Comparison of ENCODE assay signal across 17 cellular contexts in the genomic region with DNA sequence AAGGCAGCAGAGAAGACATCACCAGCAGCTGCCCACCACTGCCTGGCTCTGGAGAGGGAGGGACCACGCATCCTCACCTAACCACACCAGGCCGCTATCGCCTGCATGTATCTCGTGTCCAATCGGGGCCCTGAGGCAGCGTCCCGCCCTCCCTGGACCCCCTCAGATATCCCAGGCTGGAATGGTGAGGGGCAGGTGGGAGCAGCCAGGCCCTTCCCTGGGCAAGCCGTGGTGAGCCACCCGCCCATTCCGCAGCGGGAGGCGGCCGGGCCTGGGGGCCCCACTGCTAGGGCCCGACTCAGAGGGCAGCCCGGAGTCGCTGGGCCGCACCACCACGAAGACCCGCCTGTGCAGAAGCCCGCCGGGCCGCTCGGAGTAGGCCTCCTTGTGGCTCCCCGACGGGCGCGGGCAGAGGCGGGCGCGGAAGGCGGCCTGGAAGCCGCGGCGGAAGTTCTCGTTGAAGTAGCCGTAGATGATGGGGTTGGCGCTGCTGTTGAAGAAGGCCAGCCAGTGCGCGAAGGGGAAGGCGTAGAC. TPM values are rescaled to one million over a fixed set of nuclear protein-coding genes. Genes with fewer than 3 reads are reported as not detected.
DNase-seq lines count a peak whose midpoint lies in the region; ATAC-seq, FAIRE-seq and TF ChIP-seq lines count a peak whose summit lies in the region.
"Had no signal": no experiment of that assay in that cellular context is flagged by ENCODE, and none has a peak within 500 bp of the region (broad histone marks: within the 10 kb centered on the region; RNA-seq: fewer than 3 reads in every experiment).

No MANE protein-coding gene starts in this region.

- no peak overlapping the region for H3K27ac Mint-ChIP-seq in CD4-positive, alpha-beta T cell
- no peak overlapping the region for H3K27ac Mint-ChIP-seq in T-cell
- H3K27ac Mint-ChIP-seq in stimulated activated memory B cell treated with anti-CD40 and anti-IgM and Interleukin-4, amounts not matched to agents 10 μg/mL and 1 μg/mL and 100 μg/mL, for 72 hours = no peak overlapping the region

- H2AK5ac ChIP-seq in H1 (ENCODE audit: low read depth, low read length) = no peak overlapping the region

- 93% methylated on average over 32 of the region's 40 CpGs; no CpG with 5 or more reads in 1 of the 2 experiments for WGBS in H1 (ENCODE audit: extremely low coverage in 1 of 2, insufficient coverage in 1 of 2, insufficient read length in 1 of 2, insufficient replicate concordance in 2 of 2, low coverage in 1 of 2, low lambda C conversion rate in 2 of 2, missing lambda C conversion rate in 1 of 2), 2 experiments

- H3K27ac ChIP-seq in CD4-positive, alpha-beta T cell (ENCODE audit: low read depth, low read length) = no peak overlapping the region
- no peak overlapping the region for H3K27ac ChIP-seq in H1 (ENCODE audit: low read depth, low read length)
- H3K27ac ChIP-seq: neutrophil, right atrium auricular region had no signal

- H3K14ac ChIP-seq in H1 (ENCODE audit: insufficient read length) = no peak overlapping the region

- H3K4ac ChIP-seq in H1 (replicated peaks; ENCODE audit: insufficient read length, low read depth, low read length) = no peak overlapping the region

- H3K9ac ChIP-seq in H1 (replicated peaks in 1 of 4; ENCODE audit: extremely low read depth in 1 of 4, low read depth in 3 of 4, low read length in 3 of 4) = no peak overlapping the region
- H3K9ac ChIP-seq: SK-N-SH had no signal

- H3K56ac ChIP-seq in H1 (replicated peaks; ENCODE audit: insufficient read length, low read depth, low read length) = no peak overlapping the region

- no peak overlapping the region for H2BK5ac ChIP-seq in H1 (ENCODE audit: low read depth, low read length)

- no peak overlapping the region for H3K18ac ChIP-seq in H1 (ENCODE audit: extremely low read depth, low read length)

- no peaks in the 10 kb centered on the region for H3K36me3 ChIP-seq in H1 (ENCODE audit: control insufficient read depth in 2 of 4, insufficient read depth in 4 of 4, low read length in 3 of 4)
- H3K36me3 ChIP-seq: neutrophil, right atrium auricular region had no signal

- TF ChIP-seq RAD21 in H1 (IDR thresholded peaks at IDR 0.05 in 1 of 2, conservative IDR thresholded peaks at IDR 0.05 in 1 of 2; ENCODE audit: low read depth in 2 of 2, low read length in 2 of 2) = no peak

- H4K5ac ChIP-seq in H1 (ENCODE audit: insufficient read length, low read depth, low read length) = no peak overlapping the region

- H2BK15ac ChIP-seq in H1 (ENCODE audit: low read length) = no peak overlapping the region

- H4K91ac ChIP-seq in H1 (replicated peaks; ENCODE audit: insufficient read length, low read length) = no peak overlapping the region

- H2AFZ ChIP-seq in H1 (ENCODE audit: low read length) = no peak overlapping the region; the same call in 1 of the 2 replicates

- no peaks in the 10 kb centered on the region for H4K20me1 ChIP-seq in H1 (replicated peaks in 1 of 2; ENCODE audit: control insufficient read depth in 1 of 2, insufficient read depth in 2 of 2, low read length in 2 of 2)

- H3K9me3 ChIP-seq in CD4-positive, alpha-beta T cell (ENCODE audit: control insufficient read depth, low read length) = no peaks in the 10 kb centered on the region
- no peaks in the 10 kb centered on the region for H3K9me3 ChIP-seq in H1 (ENCODE audit: insufficient read depth in 2 of 2, low read depth in 1 of 2, low read length in 1 of 2)
- H3K9me3 ChIP-seq: neutrophil, right atrium auricular region, SK-N-SH had no signal

- H3K4me3 ChIP-seq in H1 (ENCODE audit: extremely low read depth in 1 of 4, insufficient read depth in 2 of 4, low read depth in 3 of 4, low read length in 4 of 4) = no peak overlapping the region

- no peak overlapping the region for H3K23ac ChIP-seq in H1 (ENCODE audit: insufficient read length)

- no peak overlapping the region for H2BK120ac ChIP-seq in H1 (replicated peaks; ENCODE audit: low read depth, low read length)

- DNase-seq in CD4-positive, alpha-beta T cell = no peak
- DNase-seq in T-cell (no peak), H1 (ENCODE audit: low read depth in 1 of 2, low spot score in 2 of 2) (no peak), EL (no peak), NCI-H524 (lab: John Stamatoyannopoulos, UW) (no peak)
- DNase-seq: cerebellar nuclear complex, GF-D8, midbrain, NCI-H2029 treated with DMSO at 0.1 percent for 48 hours, NCI-H510A treated with DMSO at 0.1 percent for 48 hours, SK-N-SH had no signal

- no peaks in the 10 kb centered on the region for H3K79me2 ChIP-seq in H1 (ENCODE audit: control insufficient read depth in 1 of 2, insufficient read depth in 2 of 2, low read length in 2 of 2)

- H3K4me1 Mint-ChIP-seq in CD4-positive, alpha-beta T cell (ENCODE audit: low read depth) = peaks cover 13% of the 10 kb centered on the region
- peaks cover 0 to 11% (median 8%) of the 10 kb centered on the region in 3 donors for H3K4me1 Mint-ChIP-seq in T-cell
- H3K4me1 Mint-ChIP-seq in stimulated activated memory B cell treated with anti-CD40 and anti-IgM and Interleukin-4, amounts not matched to agents 10 μg/mL and 1 μg/mL and 100 μg/mL, for 72 hours = peaks cover 8% of the 10 kb centered on the region

- H3K4me2 ChIP-seq in H1 (ENCODE audit: insufficient read depth in 1 of 2, low read depth in 2 of 2, low read length in 2 of 2) = no peak overlapping the region
- H3K4me2 ChIP-seq: SK-N-SH had no signal

- H3K79me1 ChIP-seq in H1 (ENCODE audit: low read depth, low read length) = no peaks in the 10 kb centered on the region

- no peak for TF ChIP-seq EP300 in H1 (IDR thresholded peaks at IDR 0.05; ENCODE audit: borderline replicate concordance in 1 of 2, low read depth in 2 of 2, low read length in 2 of 2)

- no peak for FAIRE-seq in H1 (lab: Jason Lieb, UNC)
- FAIRE-seq: GM12892 had no signal

- H3K4me1 ChIP-seq in H1 (replicated peaks in 1 of 4; ENCODE audit: control insufficient read depth in 3 of 4, insufficient read depth in 4 of 4, low read length in 3 of 4) = peaks cover 0 to 2% (median 0%) of the 10 kb centered on the region in 4 experiments; a peak in 1 of 7 replicates

- H3K23me2 ChIP-seq in H1 (ENCODE audit: low read depth, low read length) = no peaks in the 10 kb centered on the region

- POLR2A ChIA-PET in CD4-positive, alpha-beta T cell (lab: Charles Lee) = no interaction called here
- POLR2A ChIA-PET in T-cell (lab: Charles Lee) (interaction anchor here in 1 of 2 donors (0.6 kb wide), 1 partner anchor 126 kb away, joined by 3 read pairs; no protein-coding TSS in a partner anchor), H1 (lab: Charles Lee; ENCODE audit: partially characterized antibody) (no interaction called here)

- ATAC-seq in CD4-positive, alpha-beta T cell (ENCODE audit: poor library complexity) = no peak
- ATAC-seq in T-cell (replicated peaks in 1 of 4) = peak in 1 of 4 experiments; percentile 49
- peak; percentile 25 for ATAC-seq in stimulated activated memory B cell treated with anti-CD40 and anti-IgM and Interleukin-4, amounts not matched to agents 10 μg/mL and 1 μg/mL and 100 μg/mL, for 72 hours
- no peak for ATAC-seq in HG02623 (IDR thresholded peaks at IDR 0.05; ENCODE audit: unreplicated experiment)
- ATAC-seq in HG03045 (IDR thresholded peaks at IDR 0.05; ENCODE audit: unreplicated experiment) = no peak

- TF ChIP-seq POLR2A in H1 (IDR thresholded peaks at IDR 0.05; ENCODE audit: control extremely low read depth in 1 of 2, low read depth in 2 of 2, low read length in 2 of 2) = no peak

- 0 out of 2 replicates have a peak overlapping the region, but pooled peaks have one; percentile 4 for H4K8ac ChIP-seq in H1 (ENCODE audit: extremely low read depth, insufficient read depth, low read length)

- no peak for TF ChIP-seq CTCF in CD4-positive, alpha-beta T cell (IDR thresholded peaks at IDR 0.05)
- TF ChIP-seq CTCF in H1 (IDR thresholded peaks at IDR 0.05; ENCODE audit: control extremely low read depth in 1 of 3, insufficient read depth in 1 of 3, low read depth in 1 of 3, low read length in 3 of 3) = no peak

- peak overlapping the region; percentile 74 for H3K4me3 Mint-ChIP-seq in CD4-positive, alpha-beta T cell
- peak overlapping the region; percentile 21 to 70 (median 51) for H3K4me3 Mint-ChIP-seq in T-cell
- H3K4me3 Mint-ChIP-seq in stimulated activated memory B cell treated with anti-CD40 and anti-IgM and Interleukin-4, amounts not matched to agents 10 μg/mL and 1 μg/mL and 100 μg/mL, for 72 hours = no peak overlapping the region

- H3K36me3 Mint-ChIP-seq in CD4-positive, alpha-beta T cell (ENCODE audit: low read depth) = no peaks in the 10 kb centered on the region
- H3K36me3 Mint-ChIP-seq in T-cell = no peaks in the 10 kb centered on the region
- no peaks in the 10 kb centered on the region for H3K36me3 Mint-ChIP-seq in stimulated activated memory B cell treated with anti-CD40 and anti-IgM and Interleukin-4, amounts not matched to agents 10 μg/mL and 1 μg/mL and 100 μg/mL, for 72 hours

- H3K9me3 Mint-ChIP-seq in CD4-positive, alpha-beta T cell = no peaks in the 10 kb centered on the region
- no peaks in the 10 kb centered on the region for H3K9me3 Mint-ChIP-seq in T-cell
- H3K9me3 Mint-ChIP-seq in stimulated activated memory B cell treated with anti-CD40 and anti-IgM and Interleukin-4, amounts not matched to agents 10 μg/mL and 1 μg/mL and 100 μg/mL, for 72 hours = no peaks in the 10 kb centered on the region

- peaks cover 80% of the 10 kb centered on the region for H3K27me3 Mint-ChIP-seq in CD4-positive, alpha-beta T cell
- H3K27me3 Mint-ChIP-seq in T-cell = peaks cover 41 to 56% of the 10 kb centered on the region in 2 donors
- peaks cover 59% of the 10 kb centered on the region for H3K27me3 Mint-ChIP-seq in stimulated activated memory B cell treated with anti-CD40 and anti-IgM and Interleukin-4, amounts not matched to agents 10 μg/mL and 1 μg/mL and 100 μg/mL, for 72 hours

- peaks cover 26% of the 10 kb centered on the region for H3K27me3 ChIP-seq in CD4-positive, alpha-beta T cell (ENCODE audit: control insufficient read depth, insufficient read depth, low read length)
- H3K27me3 ChIP-seq in H1 (replicated peaks in 1 of 4; ENCODE audit: control insufficient read depth in 3 of 4, extremely low read depth in 1 of 4, insufficient read depth in 3 of 4, low read length in 3 of 4) = no peaks in the 10 kb centered on the region

- no peak overlapping the region for H2BK20ac ChIP-seq in H1 (ENCODE audit: low read length)

- CTCF ChIA-PET in CD4-positive, alpha-beta T cell (lab: Charles Lee) = no interaction called here
- CTCF ChIA-PET in T-cell (lab: Charles Lee) = no interaction called here
- CTCF ChIA-PET in H1 (lab: Charles Lee; ENCODE audit: partially characterized antibody) = interaction anchor here (1.0 to 3.7 kb wide), 7 partner anchors 8 to 109 kb away, joined by 3 to 26 read pairs (median 6); no protein-coding TSS in a partner anchor

- H2BK12ac ChIP-seq in H1 (ENCODE audit: low read depth, low read length) = no peak overlapping the region

- intact Hi-C loops in CD4-positive, alpha-beta T cell (cut with DNase I, micrococcal nuclease) = no loop called here

RNA-seq across cellular contexts. Expression of a gene that starts 21.6 kb away (rescaled TPM):
- 10 to 100 TPM; 69.0 to 69.3 TPM for total RNA-seq in CD4-positive, alpha-beta T cell
- total RNA-seq in T-cell = 10 to 100 TPM; 56.7 to 78.4 (median 64.4) TPM
- 181 and 191 TPM in 2 replicates for total RNA-seq in H1 (2021; fragmentation: NEBNext Ultra II Directional; extraction: Animal tissue kit (Norgen Biotek cat#: 25700))
- polyA plus RNA-seq in H1 (2011; rRNA removed) = 43.7 and 77.0 TPM in 2 replicates
- 120 TPM for polyA plus RNA-seq in H1 (2011; cell fraction: cytosol; rRNA removed)
- polyA plus RNA-seq in H1 (2011; cell fraction: nucleus; rRNA removed) = 50.0 TPM
- polyA plus RNA-seq in H1 (2012, experiment 1 of 2) = 112 to 128 TPM (median 119 TPM) in 4 replicates
- 29.4 TPM for polyA plus RNA-seq in H1 (2012, experiment 2 of 2)
- 115 TPM for polyA plus RNA-seq in H1 (2013, experiment 1 of 2)
- 126 TPM for polyA plus RNA-seq in H1 (2013, experiment 2 of 2)
- 56.6 and 79.1 TPM in 2 replicates for polyA minus RNA-seq in H1 (2011; rRNA and poly(A)+ RNA removed)
- 38.6 TPM for polyA minus RNA-seq in H1 (2011; cell fraction: cytosol; rRNA and poly(A)+ RNA removed)
- polyA minus RNA-seq in H1 (2011; cell fraction: nucleus; rRNA and poly(A)+ RNA removed) = 31.7 TPM

RNA-seq across cellular contexts. Expression of a gene that starts 28.9 kb away (rescaled TPM):
- total RNA-seq in CD4-positive, alpha-beta T cell = under 1 TPM in 1 of 2 experiments, not detected in 1; 0.03 TPM
- total RNA-seq in T-cell = not detected
- total RNA-seq in H1 (2021; fragmentation: NEBNext Ultra II Directional; extraction: Animal tissue kit (Norgen Biotek cat#: 25700)) = 0.06 TPM in 1 of 2 replicates, not detected in the other
- polyA plus RNA-seq in H1 (2011; rRNA removed) = 0.02 and 0.03 TPM in 2 replicates
- polyA plus RNA-seq in H1 (2011; cell fraction: cytosol; rRNA removed) = 0.03 TPM
- polyA plus RNA-seq in H1 (2011; cell fraction: nucleus; rRNA removed) = 0.04 TPM
- polyA plus RNA-seq in H1 (2012, experiment 1 of 2) = 0.04 TPM in 2 of 4 replicates, not detected in the others
- polyA plus RNA-seq in H1 (2012, experiment 2 of 2) = 0.01 TPM
- under 0.01 TPM for polyA plus RNA-seq in H1 (2013, experiment 1 of 2)
- 0.02 TPM for polyA plus RNA-seq in H1 (2013, experiment 2 of 2)
- 0.02 and 0.03 TPM in 2 replicates for polyA minus RNA-seq in H1 (2011; rRNA and poly(A)+ RNA removed)
- polyA minus RNA-seq in H1 (2011; cell fraction: cytosol; rRNA and poly(A)+ RNA removed) = not detected
- polyA minus RNA-seq in H1 (2011; cell fraction: nucleus; rRNA and poly(A)+ RNA removed) = 0.10 TPM
- polyA plus RNA-seq: SK-N-SH had no signal
